ENCODE assay signal across 1 cellular context in the genomic region with DNA sequence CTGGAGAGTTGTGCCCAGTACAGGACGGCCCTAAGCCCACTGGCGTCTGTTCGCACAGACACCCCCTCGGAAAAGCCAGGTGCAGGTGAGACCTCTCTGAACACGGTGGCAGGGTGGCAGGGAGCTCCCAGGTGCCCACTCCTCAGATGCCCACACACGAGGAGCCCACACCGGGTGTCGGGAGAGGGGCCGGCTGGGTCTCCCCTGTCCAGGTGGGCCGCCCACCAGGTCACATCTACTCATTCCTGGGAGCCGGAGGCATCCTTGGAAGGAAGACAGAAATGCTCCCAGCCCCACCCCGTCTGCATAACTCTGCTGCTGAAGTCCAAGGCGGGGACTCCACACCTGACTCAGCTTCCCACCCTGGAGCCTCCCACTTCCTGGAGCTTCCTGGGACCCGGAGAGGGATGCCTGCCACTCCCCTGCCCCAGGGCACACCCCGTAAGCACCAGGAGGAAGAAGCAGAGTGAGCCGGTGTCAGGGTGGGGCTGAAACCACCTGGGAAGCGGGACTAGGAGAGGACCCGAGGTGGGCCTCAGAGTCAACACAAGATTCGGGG.
TF ChIP-seq lines count a peak whose summit lies in the region.

No MANE protein-coding gene starts in this region.

TF ChIP-seq in HepG2, 621 proteins besides CTCF, POLR2A, EP300 and RAD21:
- TF ChIP-seq NFIB (CRISPR knock-in tag; IDR thresholded peaks at IDR 0.05; ENCODE audit: borderline replicate concordance) (0 out of 2 replicates have a peak, but pooled peaks have one; percentile 19), ZNF891 (CRISPR knock-in tag; IDR thresholded peaks at IDR 0.05) (0 out of 2 replicates have a peak, but pooled peaks have one; percentile 23), TRIM24 (CRISPR knock-in tag; IDR thresholded peaks at IDR 0.05) (0 out of 2 replicates have a peak, but pooled peaks have one; percentile 28), ZNF501 (CRISPR knock-in tag; IDR thresholded peaks at IDR 0.05) (0 out of 2 replicates have a peak, but pooled peaks have one; percentile 41), ZNF431 (CRISPR knock-in tag; IDR thresholded peaks at IDR 0.05; ENCODE audit: borderline replicate concordance, low read depth) (0 out of 2 replicates have a peak, but pooled peaks have one; percentile 33), PAX8 (CRISPR knock-in tag; IDR thresholded peaks at IDR 0.05; ENCODE audit: borderline replicate concordance) (no peak), ZNF563 (CRISPR knock-in tag; IDR thresholded peaks at IDR 0.05) (0 out of 2 replicates have a peak, but pooled peaks have one; percentile 19), PCBP1 (IDR thresholded peaks at IDR 0.05; ENCODE audit: borderline replicate concordance, low read depth, low read length) (0 out of 2 replicates have a peak, but pooled peaks have one; percentile 1), ZNF235 (CRISPR knock-in tag; IDR thresholded peaks at IDR 0.05; ENCODE audit: borderline replicate concordance) (no peak)
- TF ChIP-seq, protein P1, sequence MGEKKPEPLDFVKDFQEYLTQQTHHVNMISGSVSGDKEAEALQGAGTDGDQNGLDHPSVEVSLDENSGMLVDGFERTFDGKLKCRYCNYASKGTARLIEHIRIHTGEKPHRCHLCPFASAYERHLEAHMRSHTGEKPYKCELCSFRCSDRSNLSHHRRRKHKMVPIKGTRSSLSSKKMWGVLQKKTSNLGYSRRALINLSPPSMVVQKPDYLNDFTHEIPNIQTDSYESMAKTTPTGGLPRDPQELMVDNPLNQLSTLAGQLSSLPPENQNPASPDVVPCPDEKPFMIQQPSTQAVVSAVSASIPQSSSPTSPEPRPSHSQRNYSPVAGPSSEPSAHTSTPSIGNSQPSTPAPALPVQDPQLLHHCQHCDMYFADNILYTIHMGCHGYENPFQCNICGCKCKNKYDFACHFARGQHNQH (CRISPR knock-in tag; IDR thresholded peaks at IDR 0.05): no peak
TF ChIP-seq in HepG2: peak in this region for 7.
